8 cellular contexts compared by ENCODE assay signal in genomic region chr6:138403801-138404665, GRCh38. TPM values are rescaled to one million over a fixed set of nuclear protein-coding genes. Genes with fewer than 3 reads are reported as not detected.
DNase-seq lines count a peak whose midpoint lies in the region; ATAC-seq, FAIRE-seq and TF ChIP-seq lines count a peak whose summit lies in the region.

HEBP2 (plus strand) TSS chr6:138404223; CDS start chr6:138404496, 273 bp downstream.

- TF ChIP-seq POLR2A in GM12892 (IDR thresholded peaks at IDR 0.05; ENCODE audit: low read depth, low read length) (no peak; the same call in 1 of the 2 replicates), prostate gland (IDR thresholded peaks at IDR 0.05) (peak; percentile 89)

- H3K4me1 ChIP-seq in left ventricle myocardium inferior (peaks cover 47% of the 10 kb centered on the region), prostate gland (replicated peaks) (peaks cover 2% of the 10 kb centered on the region), urinary bladder (ENCODE audit: insufficient read depth) (no peaks in the 10 kb centered on the region)

- H3K4me3 ChIP-seq in left ventricle myocardium inferior, result peak within 1 kb of the TSS; percentile 84
- peak within 1 kb of the TSS; percentile 75 to 94 for H3K4me3 ChIP-seq in prostate gland
- peak within 1 kb of the TSS; percentile 89 for H3K4me3 ChIP-seq in urinary bladder (ENCODE audit: low read depth, low read length)

- DNase-seq in GM12892 (ENCODE audit: insufficient read length) (peak; percentile 89), NCI-H146 treated with DMSO at 0.1 percent for 48 hours (lab: John Stamatoyannopoulos, UW; ENCODE audit: unreplicated experiment) (peak; percentile 98), amniotic epithelial cell (ENCODE audit: low read depth) (peak; percentile 45), left ventricle myocardium inferior (peak; percentile 96), prostate gland (ENCODE audit: low spot score) (peak; percentile 98)

- peak; percentile 78 for TF ChIP-seq CTCF in left ventricle myocardium inferior (IDR thresholded peaks at IDR 0.05; ENCODE audit: borderline replicate concordance)
- peak; percentile 52 to 88 (median 84) for TF ChIP-seq CTCF in prostate gland (IDR thresholded peaks at IDR 0.05)

- WGBS in prostate gland, result under 1% methylated on average over 84 of the region's 92 CpGs
- under 1% methylated on average over 92 of the region's 92 CpGs for WGBS in urinary bladder

- intact Hi-C loops in T-helper 1 cell treated with Interleukin-12 subunit alpha and Interleukin-12 subunit beta and Interleukin-4 antibody, amounts not matched to agents 30 ng/mL and 1 ng/mL, for 36 hours (cut with micrococcal nuclease), result loop anchor here (1.0 to 10.0 kb wide), 15 partner anchors 7 to 1187 kb away; partner anchors contain the start of genes ARFGEF3, CCDC28A, IFNGR1 and REPS1
- intact Hi-C loops in left ventricle myocardium inferior (cut with micrococcal nuclease) (loop anchor here (10.0 kb wide), 1 partner anchor 289 kb away; no protein-coding TSS in a partner anchor), prostate gland (cut with DNase I) (loop anchor here (10.0 kb wide), 1 partner anchor 289 kb away; no protein-coding TSS in a partner anchor)

- H3K9me3 ChIP-seq in left ventricle myocardium inferior (replicated peaks), result no peaks in the 10 kb centered on the region
- H3K9me3 ChIP-seq in prostate gland, result no peaks in the 10 kb centered on the region

- peak; percentile 77 for ATAC-seq in HG02870 (IDR thresholded peaks at IDR 0.05; ENCODE audit: unreplicated experiment)

- H3K27ac ChIP-seq in left ventricle myocardium inferior (replicated peaks) (peak within 1 kb of the TSS; percentile 97), prostate gland (peak within 1 kb of the TSS; percentile 96 to 99), urinary bladder (ENCODE audit: low read depth) (peak within 1 kb of the TSS; percentile 96)

- FAIRE-seq in GM12892 (lab: Jason Lieb, UNC), result peak; percentile 92

- H3K27me3 ChIP-seq in left ventricle myocardium inferior (ENCODE audit: low read depth) (no peaks in the 10 kb centered on the region), prostate gland (replicated peaks; ENCODE audit: insufficient read depth) (no peaks in the 10 kb centered on the region)

- H3K36me3 ChIP-seq in left ventricle myocardium inferior, result peaks cover 34% of the 10 kb centered on the region
- peaks cover 7 to 8% of the 10 kb centered on the region in 2 donors for H3K36me3 ChIP-seq in prostate gland
- H3K36me3 ChIP-seq in urinary bladder (ENCODE audit: insufficient read depth), result no peaks in the 10 kb centered on the region

RNA-seq across cellular contexts. Expression of gene HEBP2, which starts in this region (rescaled TPM):
- 18.8 TPM for polyA plus RNA-seq in GM12892 (2012; ENCODE audit: missing spikeins)
- 26.5 and 28.7 TPM in 2 replicates for total RNA-seq in T-helper 1 cell treated with Interleukin-12 subunit alpha and Interleukin-12 subunit beta and Interleukin-4 antibody, amounts not matched to agents 30 ng/mL and 1 ng/mL, for 36 hours
- total RNA-seq in left ventricle myocardium inferior (101 TPM), prostate gland (100 to 1,000 TPM in 1 of 2 donors, 10 to 100 TPM in 1; 95.4 to 187 TPM), urinary bladder (7.6 TPM)
- polyA plus RNA-seq in urinary bladder, result 43.1 TPM

Comparison
In these comparisons a context has a peak if more than half of its experiments do, and no peak if none do; other contexts are left out.
1. Peak in every context shown above with its lines: DNase-seq, ATAC-seq, H3K4me3 ChIP-seq and H3K27ac ChIP-seq.
2. DNase-seq: peak in every context shown above with its lines; median percentile 98 in NCI-H146 treated with DMSO at 0.1 percent for 48 hours; 98 in prostate gland; 96 in left ventricle myocardium inferior; 89 in GM12892; 45 in amniotic epithelial cell.